Comparison of ENCODE assay signal across 7 cellular contexts in the genomic region with DNA sequence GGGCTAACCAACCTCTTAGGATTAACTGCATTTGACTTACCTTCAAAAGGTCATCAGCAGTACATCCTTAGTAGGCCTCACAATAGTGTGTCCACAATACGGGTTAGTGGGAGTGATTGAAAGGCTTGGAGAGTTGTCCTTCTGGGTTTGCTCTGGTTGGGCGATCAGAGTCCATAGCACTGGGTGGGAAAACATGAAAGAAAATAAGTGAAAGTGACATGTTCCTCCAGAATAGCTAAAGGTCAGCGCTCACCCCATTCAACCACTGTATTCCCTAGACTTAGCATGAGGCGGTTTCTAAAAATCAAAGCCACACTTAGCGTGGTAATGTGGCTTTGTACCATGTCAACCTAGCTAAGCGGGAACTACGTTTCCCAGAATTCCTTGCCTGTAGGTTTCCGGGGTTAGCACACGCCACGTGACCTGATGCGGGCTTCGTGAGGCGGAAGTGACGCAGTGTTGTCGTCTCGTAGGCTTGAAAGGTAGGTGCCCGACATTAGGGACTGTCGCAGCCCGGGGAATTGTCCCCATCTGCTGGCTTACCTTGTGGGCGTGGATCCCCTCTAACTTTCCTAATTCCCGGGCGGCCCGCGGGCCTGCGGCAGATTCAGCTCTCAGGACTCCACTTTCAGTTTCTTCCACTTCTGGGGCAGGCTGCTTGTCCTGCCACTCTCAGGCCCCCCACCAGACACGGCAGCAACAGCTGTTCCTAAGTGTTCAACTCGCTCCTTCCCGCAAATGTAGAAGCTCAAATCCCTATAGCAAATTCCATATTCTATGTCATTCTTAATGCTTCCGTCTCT. TPM values are rescaled to one million over a fixed set of nuclear protein-coding genes. Genes with fewer than 3 reads are reported as not detected.
DNase-seq lines count a peak whose midpoint lies in the region; ATAC-seq and TF ChIP-seq lines count a peak whose summit lies in the region.

No MANE protein-coding gene starts in this region.

- WGBS in hepatocyte (ENCODE audit: low lambda C conversion rate, missing lambda C conversion rate) = 8% methylated on average over 29 of the region's 29 CpGs

- peak; percentile 96 for ATAC-seq in HG02884 (IDR thresholded peaks at IDR 0.05; ENCODE audit: unreplicated experiment)

- no peaks in the 10 kb centered on the region for H3K9me2 ChIP-seq in hepatocyte (replicated peaks; ENCODE audit: insufficient read depth)

- DNase-seq in NCI-H146 treated with DMSO at 0.1 percent for 48 hours (lab: John Stamatoyannopoulos, UW; ENCODE audit: unreplicated experiment) (peak; percentile 94), T-helper 2 cell (peak; percentile 64 to 97 (median 80)), astrocyte of the cerebellum (ENCODE audit: low read depth) (peak; percentile 71), hepatocyte (ENCODE audit: low spot score) (peak; percentile 95), renal cortical epithelial cell (ENCODE audit: low read depth) (peak; percentile 89)

- peaks cover 7% of the 10 kb centered on the region for H3K4me1 ChIP-seq in hepatocyte (ENCODE audit: insufficient read depth)

- peak overlapping the region; percentile 83 for H3K4me3 ChIP-seq in astrocyte of the cerebellum (ENCODE audit: low read depth, low read length)
- peak overlapping the region; percentile 77 for H3K4me3 ChIP-seq in hepatocyte

- peak overlapping the region; percentile 86 for H3K27ac ChIP-seq in hepatocyte

- TF ChIP-seq CTCF in astrocyte of the cerebellum (IDR thresholded peaks at IDR 0.05; ENCODE audit: low read depth, low read length, missing control alignments) (no peak), hepatocyte (IDR thresholded peaks at IDR 0.05; ENCODE audit: poor library complexity) (peak; percentile 22)

- H4K20me1 ChIP-seq in hepatocyte (ENCODE audit: insufficient read depth, poor library complexity, severe bottlenecking) = no peaks in the 10 kb centered on the region

- TF ChIP-seq POLR2A in GM15510 (IDR thresholded peaks at IDR 0.05; ENCODE audit: borderline replicate concordance, extremely low read depth, insufficient read length) = peak; percentile 75

- no peaks in the 10 kb centered on the region for H3K36me3 ChIP-seq in hepatocyte (replicated peaks; ENCODE audit: insufficient read depth, low read depth)

- in situ Hi-C loops in astrocyte of the cerebellum (cut with HindIII; ENCODE audit: low sequenced_read_pairs) = no loop called here

- H3K27me3 ChIP-seq in hepatocyte = peaks cover 8% of the 10 kb centered on the region

- H2AFZ ChIP-seq in hepatocyte = peak overlapping the region; percentile 89

- no peaks in the 10 kb centered on the region for H3K9me3 ChIP-seq in hepatocyte (ENCODE audit: low read depth)

- H3K79me2 ChIP-seq in hepatocyte = no peaks in the 10 kb centered on the region

- H3K4me2 ChIP-seq in hepatocyte = peak overlapping the region; percentile 89

RNA-seq across cellular contexts. Expression of gene SCP2D1, which starts 19.8 kb away (rescaled TPM):
- total RNA-seq in hepatocyte = not detected in 2 replicates
- polyA plus RNA-seq in hepatocyte = not detected in 2 replicates
- not detected in 2 replicates for total RNA-seq in renal cortical epithelial cell

Comparison
In these comparisons a context has a peak if more than half of its experiments do, and no peak if none do; other contexts are left out.
1. Peak in every context shown above with its lines: DNase-seq, ATAC-seq, H3K4me3 ChIP-seq and H3K27ac ChIP-seq.